ENCODE assay signal across 2 cellular contexts in the genomic region with DNA sequence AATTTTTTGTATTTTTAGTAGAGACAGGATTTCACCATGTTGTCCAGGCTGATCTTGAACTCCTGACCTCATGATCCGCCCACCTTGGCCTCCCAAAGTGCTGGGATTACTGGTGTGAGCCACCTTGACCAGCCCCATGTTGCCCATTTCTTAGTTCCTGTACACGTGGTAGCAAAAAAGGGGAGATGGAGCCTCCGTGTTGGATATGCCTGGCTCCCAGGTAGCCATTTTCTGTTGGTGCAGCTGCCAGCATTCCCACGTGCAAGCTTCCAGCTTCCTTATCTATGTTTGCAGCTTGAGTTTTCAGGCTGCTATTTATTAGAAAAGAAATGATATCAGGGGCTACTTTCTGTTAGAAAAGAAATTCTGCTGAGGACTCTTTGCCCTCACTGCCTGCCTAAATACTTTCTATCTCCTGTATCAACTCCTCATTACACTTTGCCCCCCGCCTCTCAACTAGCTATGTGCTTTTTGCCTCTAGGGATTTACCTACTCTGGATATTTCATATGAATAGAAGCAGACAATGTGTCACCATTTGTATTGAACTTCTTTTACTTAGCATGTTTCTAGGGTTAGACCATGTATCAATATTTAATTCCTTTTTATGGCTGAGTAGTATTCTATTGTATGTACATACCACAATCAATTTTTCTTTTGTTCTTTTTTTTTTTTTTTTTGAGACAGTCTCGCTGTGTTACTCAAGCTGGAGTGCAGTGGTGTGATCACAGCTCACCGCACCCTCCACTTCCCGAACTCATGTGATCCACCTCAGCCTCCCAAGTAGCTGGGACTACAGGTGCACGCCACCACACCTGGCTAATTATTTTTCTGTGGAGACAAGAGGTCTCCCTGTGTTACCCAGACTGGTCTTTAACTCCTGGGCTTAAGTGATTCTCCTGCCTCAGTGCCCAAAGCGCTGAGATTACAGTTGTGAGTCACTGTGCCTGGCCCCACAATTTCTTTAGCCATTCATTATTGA.
A peak's percentile ranks its signal among the peaks of the same experiment; 100 is the strongest.
TF ChIP-seq lines count a peak whose summit lies in the region.

No MANE protein-coding gene starts in this region.

TF ChIP-seq in SK-N-SH treated with all-trans-retinoic acid at 6 μM for 48 hours, 23 proteins besides CTCF, POLR2A, EP300 and RAD21:
- TF ChIP-seq ZFP30 (CRISPR knock-in tag; IDR thresholded peaks at IDR 0.05) (no peak), ZNF8 (CRISPR knock-in tag; IDR thresholded peaks at IDR 0.05) (peak; percentile 83)
TF ChIP-seq in SK-N-SH treated with all-trans-retinoic acid at 6 μM for 48 hours: peak in this region for 1.

TF ChIP-seq in SK-N-SH, 30 proteins besides CTCF, POLR2A, EP300 and RAD21:
- TF ChIP-seq, protein P1, sequence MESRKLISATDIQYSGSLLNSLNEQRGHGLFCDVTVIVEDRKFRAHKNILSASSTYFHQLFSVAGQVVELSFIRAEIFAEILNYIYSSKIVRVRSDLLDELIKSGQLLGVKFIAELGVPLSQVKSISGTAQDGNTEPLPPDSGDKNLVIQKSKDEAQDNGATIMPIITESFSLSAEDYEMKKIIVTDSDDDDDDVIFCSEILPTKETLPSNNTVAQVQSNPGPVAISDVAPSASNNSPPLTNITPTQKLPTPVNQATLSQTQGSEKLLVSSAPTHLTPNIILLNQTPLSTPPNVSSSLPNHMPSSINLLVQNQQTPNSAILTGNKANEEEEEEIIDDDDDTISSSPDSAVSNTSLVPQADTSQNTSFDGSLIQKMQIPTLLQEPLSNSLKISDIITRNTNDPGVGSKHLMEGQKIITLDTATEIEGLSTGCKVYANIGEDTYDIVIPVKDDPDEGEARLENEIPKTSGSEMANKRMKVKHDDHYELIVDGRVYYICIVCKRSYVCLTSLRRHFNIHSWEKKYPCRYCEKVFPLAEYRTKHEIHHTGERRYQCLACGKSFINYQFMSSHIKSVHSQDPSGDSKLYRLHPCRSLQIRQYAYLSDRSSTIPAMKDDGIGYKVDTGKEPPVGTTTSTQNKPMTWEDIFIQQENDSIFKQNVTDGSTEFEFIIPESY (IDR thresholded peaks at IDR 0.05; ENCODE audit: borderline replicate concordance, low read depth), result no peak
TF ChIP-seq in SK-N-SH: peak in this region for 0.
